ENCODE assay signal across 8 cellular contexts in genomic region chr6:12009180-12009748, GRCh38. TPM values are rescaled to one million over a fixed set of nuclear protein-coding genes. Genes with fewer than 3 reads are reported as not detected.
DNase-seq lines count a peak whose midpoint lies in the region; ATAC-seq and TF ChIP-seq lines count a peak whose summit lies in the region.

No MANE protein-coding gene starts in this region.

- H3K4me3 ChIP-seq in BE2C (ENCODE audit: low read depth, low read length) = peak overlapping the region; percentile 88
- peak overlapping the region; percentile 77 for H3K4me3 ChIP-seq in Jurkat, Clone E6-1 (ENCODE audit: low read length)
- H3K4me3 ChIP-seq in naive thymus-derived CD4-positive, alpha-beta T cell (ENCODE audit: low read length) = peak overlapping the region; percentile 81

- intact Hi-C loops in naive thymus-derived CD4-positive, alpha-beta T cell (cut with micrococcal nuclease) = loop anchor here (2.0 to 10.0 kb wide), 5 partner anchors 22 to 1806 kb away; partner anchors contain the start of gene MCUR1 (in 1 of the 2)

- POLR2A ChIA-PET in naive thymus-derived CD4-positive, alpha-beta T cell (lab: Charles Lee) = interaction anchor here (0.5 to 8.7 kb wide), 8 partner anchors 8 to 304 kb away, joined by 3 to 83 read pairs (median 3); no protein-coding TSS in a partner anchor

- H3K27ac Mint-ChIP-seq in naive thymus-derived CD4-positive, alpha-beta T cell = peak overlapping the region; percentile 97 to 100 (median 98)

- no peaks in the 10 kb centered on the region for H3K9me3 ChIP-seq in BE2C
- no peaks in the 10 kb centered on the region for H3K9me3 ChIP-seq in naive thymus-derived CD4-positive, alpha-beta T cell (ENCODE audit: control insufficient read depth in 2 of 3, low read length in 3 of 3)

- DNase-seq in BE2C = no peak
- DNase-seq in Jurkat, Clone E6-1 (ENCODE audit: low read depth, low spot score) = no peak
- peak; percentile 19 for DNase-seq in cerebellar cortex (ENCODE audit: low spot score)
- peak in 3 of 9 donors; percentile 18 to 21 (median 19) for DNase-seq in naive thymus-derived CD4-positive, alpha-beta T cell
- DNase-seq in NCI-H1417 (lab: John Stamatoyannopoulos, UW) = no peak

- H3K9me3 Mint-ChIP-seq in naive thymus-derived CD4-positive, alpha-beta T cell = peaks cover 0 to 7% (median 0%) of the 10 kb centered on the region in 11 donors

- H3K36me3 Mint-ChIP-seq in naive thymus-derived CD4-positive, alpha-beta T cell = peaks cover 0 to 8% (median under 1%) of the 10 kb centered on the region in 5 donors

- no peak for ATAC-seq in naive thymus-derived CD4-positive, alpha-beta T cell
- ATAC-seq in HG03378 (IDR thresholded peaks at IDR 0.05; ENCODE audit: unreplicated experiment) (no peak), HG03175 (IDR thresholded peaks at IDR 0.05; ENCODE audit: unreplicated experiment) (no peak), HG02763 (IDR thresholded peaks at IDR 0.05; ENCODE audit: unreplicated experiment) (no peak)

- H3K36me3 ChIP-seq in BE2C = no peaks in the 10 kb centered on the region; the same call in 1 of the 2 replicates
- peaks cover 0 to 9% (median 0%) of the 10 kb centered on the region in 3 experiments for H3K36me3 ChIP-seq in naive thymus-derived CD4-positive, alpha-beta T cell (ENCODE audit: control insufficient read depth in 2 of 3, insufficient read depth in 3 of 3, low read length in 3 of 3)

- peaks cover 0 to 5% (median 0%) of the 10 kb centered on the region in 5 donors for H3K27me3 Mint-ChIP-seq in naive thymus-derived CD4-positive, alpha-beta T cell

- H3K27me3 ChIP-seq in BE2C = no peaks in the 10 kb centered on the region
- no peaks in the 10 kb centered on the region for H3K27me3 ChIP-seq in naive thymus-derived CD4-positive, alpha-beta T cell (ENCODE audit: control insufficient read depth in 2 of 2, insufficient read depth in 2 of 2, low read length in 2 of 2)

- CTCF ChIA-PET in naive thymus-derived CD4-positive, alpha-beta T cell (lab: Charles Lee) = interaction anchor here (0.6 to 1.4 kb wide), 5 partner anchors 27 to 57 kb away, joined by 3 to 5 read pairs (median 4); no protein-coding TSS in a partner anchor

- H3K4me1 Mint-ChIP-seq in naive thymus-derived CD4-positive, alpha-beta T cell = peaks cover 15 to 46% (median 36%) of the 10 kb centered on the region in 7 donors

- no peaks in the 10 kb centered on the region for H3K4me1 ChIP-seq in BE2C
- H3K4me1 ChIP-seq in naive thymus-derived CD4-positive, alpha-beta T cell (ENCODE audit: control insufficient read depth in 2 of 2, insufficient read depth in 2 of 2, low read length in 2 of 2) = peaks cover 9 to 26% of the 10 kb centered on the region in 2 donors

- no peak for TF ChIP-seq CTCF in BE2C (IDR thresholded peaks at IDR 0.05; ENCODE audit: low read depth, low read length)

- H3K4me3 Mint-ChIP-seq in naive thymus-derived CD4-positive, alpha-beta T cell = peak overlapping the region; percentile 91 to 99 (median 94)

- H3K27ac ChIP-seq in naive thymus-derived CD4-positive, alpha-beta T cell (ENCODE audit: low read depth, low read length) = peak overlapping the region; percentile 99

RNA-seq across cellular contexts. Expression of gene HIVEP1, which starts 2.8 kb away (rescaled TPM):
- polyA plus RNA-seq in BE2C (2012; ENCODE audit: insufficient read depth, insufficient read length, low read depth) = 30.7 TPM
- polyA plus RNA-seq in Jurkat, Clone E6-1 (2012; ENCODE audit: insufficient read depth, insufficient read length) = 4.3 TPM
- 10 to 100 TPM; 29.2 to 86.1 (median 38.2) TPM for total RNA-seq in naive thymus-derived CD4-positive, alpha-beta T cell
- polyA plus RNA-seq in naive thymus-derived CD4-positive, alpha-beta T cell = 10 to 100 TPM; 13.2 to 16.6 TPM
